8 cellular contexts compared by ENCODE assay signal in the genomic region with DNA sequence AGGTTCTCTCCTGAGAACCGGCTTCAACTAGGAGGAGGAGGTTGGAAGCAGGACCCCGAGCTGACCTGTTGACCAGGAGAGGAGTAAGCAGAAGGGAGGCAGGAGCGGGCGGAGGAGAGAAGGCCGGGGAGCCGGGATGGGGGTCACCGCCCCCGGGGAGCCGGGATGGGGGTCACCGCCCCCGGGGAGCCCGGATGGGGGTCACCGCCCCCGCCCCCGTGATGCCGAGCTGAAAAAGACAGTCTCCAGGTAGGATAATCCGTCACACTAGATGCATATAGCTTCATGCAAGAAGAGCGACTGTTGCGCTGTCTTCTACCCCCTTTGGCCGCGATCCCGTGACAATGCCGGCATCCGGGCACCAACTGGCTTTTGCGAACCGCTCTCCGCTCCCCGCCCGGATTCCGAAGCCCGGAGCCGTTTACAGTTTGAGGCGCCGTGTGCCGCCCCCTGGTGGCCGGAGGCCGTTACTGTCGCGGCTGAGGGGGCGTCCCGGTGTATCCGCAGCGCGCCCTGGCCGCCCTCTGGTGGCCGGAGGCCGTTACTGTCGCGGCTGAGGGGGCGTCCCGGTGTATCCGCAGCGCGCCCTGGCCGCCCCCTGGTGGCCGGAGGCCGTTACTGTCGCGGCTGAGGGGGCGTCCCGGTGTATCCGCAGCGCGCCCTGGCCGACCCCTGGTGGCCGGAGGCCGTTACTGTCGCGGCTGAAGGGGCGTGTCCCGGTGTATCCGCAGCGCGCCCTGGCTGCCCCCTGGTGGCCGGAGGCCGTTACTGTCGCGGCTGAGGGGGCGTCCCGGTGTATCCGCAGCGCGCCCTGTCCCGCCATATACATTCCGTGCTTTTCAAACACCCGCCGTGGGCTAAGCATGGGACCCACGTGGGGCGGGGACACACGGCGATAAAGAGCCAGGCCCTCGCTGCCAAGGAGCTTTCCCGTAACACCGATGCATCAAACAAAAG.
DNase-seq lines count a peak whose midpoint lies in the region; ATAC-seq and TF ChIP-seq lines count a peak whose summit lies in the region.

No MANE protein-coding gene starts in this region.

- H3K36me3 ChIP-seq in GM23338 (ENCODE audit: insufficient read depth) = no peaks in the 10 kb centered on the region; the same call in 1 of the 2 replicates

- H3K4me3 Mint-ChIP-seq in GM23338 = no peak overlapping the region
- no peak overlapping the region for H3K4me3 Mint-ChIP-seq in stimulated activated memory B cell treated with anti-CD40 and anti-IgM and Interleukin-4, amounts not matched to agents 10 μg/mL and 1 μg/mL and 100 μg/mL, for 72 hours

- no peak overlapping the region for H3K27ac ChIP-seq in GM23338 (ENCODE audit: low read depth)

- peaks cover 75% of the 10 kb centered on the region for H3K9me3 Mint-ChIP-seq in GM23338
- no peaks in the 10 kb centered on the region for H3K9me3 Mint-ChIP-seq in stimulated activated memory B cell treated with anti-CD40 and anti-IgM and Interleukin-4, amounts not matched to agents 10 μg/mL and 1 μg/mL and 100 μg/mL, for 72 hours

- H3F3A ChIP-seq in GM23338 (replicated peaks; ENCODE audit: low read depth) = peaks cover 5% of the 10 kb centered on the region

- no peak overlapping the region for H2AFZ ChIP-seq in GM23338

- ATAC-seq in GM23338 = peak; percentile 54
- no peak for ATAC-seq in stimulated activated memory B cell treated with anti-CD40 and anti-IgM and Interleukin-4, amounts not matched to agents 10 μg/mL and 1 μg/mL and 100 μg/mL, for 72 hours

- no peaks in the 10 kb centered on the region for H3K79me2 ChIP-seq in GM23338 (replicated peaks; ENCODE audit: insufficient read depth)

- H3K27me3 Mint-ChIP-seq in GM23338 (ENCODE audit: insufficient read depth, low read depth, poor library complexity) = peaks cover 22% of the 10 kb centered on the region
- H3K27me3 Mint-ChIP-seq in stimulated activated memory B cell treated with anti-CD40 and anti-IgM and Interleukin-4, amounts not matched to agents 10 μg/mL and 1 μg/mL and 100 μg/mL, for 72 hours = no peaks in the 10 kb centered on the region

- H3K27me3 ChIP-seq in GM23338 (ENCODE audit: insufficient read depth) = no peaks in the 10 kb centered on the region

- no peak overlapping the region for H3K4me3 ChIP-seq in GM23338

- in situ Hi-C loops in G401 (cut with HindIII; ENCODE audit: low sequenced_read_pairs) = no loop called here
- in situ Hi-C loops in KBM-7 (cut with MboI; ENCODE audit: low pct_unique_long_range_greater_than_20kb, low sequenced_read_pairs) = loop anchor here (25.0 kb wide), 1 partner anchor 583 kb away; no protein-coding TSS in a partner anchor

- TF ChIP-seq CTCF in GM23338 (conservative IDR thresholded peaks at IDR 0.05; ENCODE audit: low read depth in 2 of 2) = peak; percentile 27 to 62; a peak in 2 of 4 replicates

- peaks cover 47% of the 10 kb centered on the region for H3K36me3 Mint-ChIP-seq in GM23338 (ENCODE audit: low read depth)
- H3K36me3 Mint-ChIP-seq in stimulated activated memory B cell treated with anti-CD40 and anti-IgM and Interleukin-4, amounts not matched to agents 10 μg/mL and 1 μg/mL and 100 μg/mL, for 72 hours = peaks cover 37% of the 10 kb centered on the region

- H3K27ac Mint-ChIP-seq in GM23338 = no peak overlapping the region
- H3K27ac Mint-ChIP-seq in stimulated activated memory B cell treated with anti-CD40 and anti-IgM and Interleukin-4, amounts not matched to agents 10 μg/mL and 1 μg/mL and 100 μg/mL, for 72 hours = no peak overlapping the region

- no peaks in the 10 kb centered on the region for H3K4me1 Mint-ChIP-seq in GM23338
- H3K4me1 Mint-ChIP-seq in stimulated activated memory B cell treated with anti-CD40 and anti-IgM and Interleukin-4, amounts not matched to agents 10 μg/mL and 1 μg/mL and 100 μg/mL, for 72 hours = no peaks in the 10 kb centered on the region

- no peak overlapping the region for H3K4me2 ChIP-seq in GM23338

- DNase-seq in GM23338 (ENCODE audit: low spot score) (peak; percentile 70), germinal center (ENCODE audit: low spot score) (peak; percentile 62), NOMO-1 treated with DMSO at 0.1 percent for 48 hours (lab: John Stamatoyannopoulos, UW; ENCODE audit: unreplicated experiment) (no peak), G401 (ENCODE audit: low spot score) (no peak), KBM-7 (no peak)
- peak; percentile 24 for DNase-seq in activated CD8-positive, alpha-beta memory T cell treated with anti-CD3 and anti-CD28 coated beads, Interleukin-2, amount 50 U/mL, for 24 hours (ENCODE audit: extremely low read depth)
- peak; percentile 17 for DNase-seq in stimulated activated CD8-positive, alpha-beta memory T cell treated with anti-CD3 and anti-CD28 coated beads, Interleukin-12 subunit alpha, Interleukin-12 subunit beta, amount 100 ng/mL, for 24 hours (ENCODE audit: extremely low read depth)

- H4K20me1 ChIP-seq in GM23338 (replicated peaks; ENCODE audit: insufficient read depth) = no peaks in the 10 kb centered on the region

- no peaks in the 10 kb centered on the region for H3K4me1 ChIP-seq in GM23338 (ENCODE audit: insufficient read depth)

- no peaks in the 10 kb centered on the region for H3K9me2 ChIP-seq in GM23338 (ENCODE audit: insufficient read depth)

TF ChIP-seq in GM23338, 12 proteins besides CTCF, POLR2A, EP300 and RAD21 (continues in another document):
- TF ChIP-seq STAT1 (IDR thresholded peaks at IDR 0.05; ENCODE audit: unreplicated experiment) (no peak), CREB1 (CRISPR knock-in tag; IDR thresholded peaks at IDR 0.05; ENCODE audit: low read depth) (no peak), ZNF114 (CRISPR knock-in tag; IDR thresholded peaks at IDR 0.05) (no peak)
- TF ChIP-seq, protein P1, sequence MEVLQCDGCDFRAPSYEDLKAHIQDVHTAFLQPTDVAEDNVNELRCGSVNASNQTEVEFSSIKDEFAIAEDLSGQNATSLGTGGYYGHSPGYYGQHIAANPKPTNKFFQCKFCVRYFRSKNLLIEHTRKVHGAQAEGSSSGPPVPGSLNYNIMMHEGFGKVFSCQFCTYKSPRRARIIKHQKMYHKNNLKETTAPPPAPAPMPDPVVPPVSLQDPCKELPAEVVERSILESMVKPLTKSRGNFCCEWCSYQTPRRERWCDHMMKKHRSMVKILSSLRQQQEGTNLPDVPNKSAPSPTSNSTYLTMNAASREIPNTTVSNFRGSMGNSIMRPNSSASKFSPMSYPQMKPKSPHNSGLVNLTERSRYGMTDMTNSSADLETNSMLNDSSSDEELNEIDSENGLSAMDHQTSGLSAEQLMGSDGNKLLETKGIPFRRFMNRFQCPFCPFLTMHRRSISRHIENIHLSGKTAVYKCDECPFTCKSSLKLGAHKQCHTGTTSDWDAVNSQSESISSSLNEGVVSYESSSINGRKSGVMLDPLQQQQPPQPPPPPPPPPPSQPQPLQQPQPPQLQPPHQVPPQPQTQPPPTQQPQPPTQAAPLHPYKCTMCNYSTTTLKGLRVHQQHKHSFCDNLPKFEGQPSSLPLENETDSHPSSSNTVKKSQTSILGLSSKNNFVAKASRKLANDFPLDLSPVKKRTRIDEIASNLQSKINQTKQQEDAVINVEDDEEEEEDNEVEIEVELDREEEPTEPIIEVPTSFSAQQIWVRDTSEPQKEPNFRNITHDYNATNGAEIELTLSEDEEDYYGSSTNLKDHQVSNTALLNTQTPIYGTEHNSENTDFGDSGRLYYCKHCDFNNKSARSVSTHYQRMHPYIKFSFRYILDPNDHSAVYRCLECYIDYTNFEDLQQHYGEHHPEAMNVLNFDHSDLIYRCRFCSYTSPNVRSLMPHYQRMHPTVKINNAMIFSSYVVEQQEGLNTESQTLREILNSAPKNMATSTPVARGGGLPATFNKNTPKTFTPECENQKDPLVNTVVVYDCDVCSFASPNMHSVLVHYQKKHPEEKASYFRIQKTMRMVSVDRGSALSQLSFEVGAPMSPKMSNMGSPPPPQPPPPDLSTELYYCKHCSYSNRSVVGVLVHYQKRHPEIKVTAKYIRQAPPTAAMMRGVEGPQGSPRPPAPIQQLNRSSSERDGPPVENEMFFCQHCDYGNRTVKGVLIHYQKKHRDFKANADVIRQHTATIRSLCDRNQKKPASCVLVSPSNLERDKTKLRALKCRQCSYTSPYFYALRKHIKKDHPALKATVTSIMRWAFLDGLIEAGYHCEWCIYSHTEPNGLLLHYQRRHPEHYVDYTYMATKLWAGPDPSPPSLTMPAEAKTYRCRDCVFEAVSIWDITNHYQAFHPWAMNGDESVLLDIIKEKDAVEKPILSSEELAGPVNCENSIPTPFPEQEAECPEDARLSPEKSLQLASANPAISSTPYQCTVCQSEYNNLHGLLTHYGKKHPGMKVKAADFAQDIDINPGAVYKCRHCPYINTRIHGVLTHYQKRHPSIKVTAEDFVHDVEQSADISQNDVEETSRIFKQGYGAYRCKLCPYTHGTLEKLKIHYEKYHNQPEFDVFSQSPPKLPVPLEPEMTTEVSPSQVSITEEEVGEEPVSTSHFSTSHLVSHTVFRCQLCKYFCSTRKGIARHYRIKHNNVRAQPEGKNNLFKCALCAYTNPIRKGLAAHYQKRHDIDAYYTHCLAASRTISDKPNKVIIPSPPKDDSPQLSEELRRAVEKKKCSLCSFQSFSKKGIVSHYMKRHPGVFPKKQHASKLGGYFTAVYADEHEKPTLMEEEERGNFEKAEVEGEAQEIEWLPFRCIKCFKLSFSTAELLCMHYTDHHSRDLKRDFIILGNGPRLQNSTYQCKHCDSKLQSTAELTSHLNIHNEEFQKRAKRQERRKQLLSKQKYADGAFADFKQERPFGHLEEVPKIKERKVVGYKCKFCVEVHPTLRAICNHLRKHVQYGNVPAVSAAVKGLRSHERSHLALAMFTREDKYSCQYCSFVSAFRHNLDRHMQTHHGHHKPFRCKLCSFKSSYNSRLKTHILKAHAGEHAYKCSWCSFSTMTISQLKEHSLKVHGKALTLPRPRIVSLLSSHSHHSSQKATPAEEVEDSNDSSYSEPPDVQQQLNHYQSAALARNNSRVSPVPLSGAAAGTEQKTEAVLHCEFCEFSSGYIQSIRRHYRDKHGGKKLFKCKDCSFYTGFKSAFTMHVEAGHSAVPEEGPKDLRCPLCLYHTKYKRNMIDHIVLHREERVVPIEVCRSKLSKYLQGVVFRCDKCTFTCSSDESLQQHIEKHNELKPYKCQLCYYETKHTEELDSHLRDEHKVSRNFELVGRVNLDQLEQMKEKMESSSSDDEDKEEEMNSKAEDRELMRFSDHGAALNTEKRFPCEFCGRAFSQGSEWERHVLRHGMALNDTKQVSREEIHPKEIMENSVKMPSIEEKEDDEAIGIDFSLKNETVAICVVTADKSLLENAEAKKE (CRISPR knock-in tag; IDR thresholded peaks at IDR 0.05) = no peak
- TF ChIP-seq, protein P2, sequence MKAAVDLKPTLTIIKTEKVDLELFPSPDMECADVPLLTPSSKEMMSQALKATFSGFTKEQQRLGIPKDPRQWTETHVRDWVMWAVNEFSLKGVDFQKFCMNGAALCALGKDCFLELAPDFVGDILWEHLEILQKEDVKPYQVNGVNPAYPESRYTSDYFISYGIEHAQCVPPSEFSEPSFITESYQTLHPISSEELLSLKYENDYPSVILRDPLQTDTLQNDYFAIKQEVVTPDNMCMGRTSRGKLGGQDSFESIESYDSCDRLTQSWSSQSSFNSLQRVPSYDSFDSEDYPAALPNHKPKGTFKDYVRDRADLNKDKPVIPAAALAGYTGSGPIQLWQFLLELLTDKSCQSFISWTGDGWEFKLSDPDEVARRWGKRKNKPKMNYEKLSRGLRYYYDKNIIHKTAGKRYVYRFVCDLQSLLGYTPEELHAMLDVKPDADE (IDR thresholded peaks at IDR 0.05) = no peak

Comparison
In these comparisons a context has a peak if more than half of its experiments do, and no peak if none do; other contexts are left out.
1. DNase-seq: peak in GM23338 (single experiment), activated CD8-positive, alpha-beta memory T cell treated with anti-CD3 and anti-CD28 coated beads, Interleukin-2, amount 50 U/mL, for 24 hours (single experiment), germinal center (single experiment) and stimulated activated CD8-positive, alpha-beta memory T cell treated with anti-CD3 and anti-CD28 coated beads, Interleukin-12 subunit alpha, Interleukin-12 subunit beta, amount 100 ng/mL, for 24 hours (single experiment); none in NOMO-1 treated with DMSO at 0.1 percent for 48 hours (single experiment), G401 (single experiment) and KBM-7 (single experiment).